ENCODE assay signal across 1 cellular context in the genomic region with DNA sequence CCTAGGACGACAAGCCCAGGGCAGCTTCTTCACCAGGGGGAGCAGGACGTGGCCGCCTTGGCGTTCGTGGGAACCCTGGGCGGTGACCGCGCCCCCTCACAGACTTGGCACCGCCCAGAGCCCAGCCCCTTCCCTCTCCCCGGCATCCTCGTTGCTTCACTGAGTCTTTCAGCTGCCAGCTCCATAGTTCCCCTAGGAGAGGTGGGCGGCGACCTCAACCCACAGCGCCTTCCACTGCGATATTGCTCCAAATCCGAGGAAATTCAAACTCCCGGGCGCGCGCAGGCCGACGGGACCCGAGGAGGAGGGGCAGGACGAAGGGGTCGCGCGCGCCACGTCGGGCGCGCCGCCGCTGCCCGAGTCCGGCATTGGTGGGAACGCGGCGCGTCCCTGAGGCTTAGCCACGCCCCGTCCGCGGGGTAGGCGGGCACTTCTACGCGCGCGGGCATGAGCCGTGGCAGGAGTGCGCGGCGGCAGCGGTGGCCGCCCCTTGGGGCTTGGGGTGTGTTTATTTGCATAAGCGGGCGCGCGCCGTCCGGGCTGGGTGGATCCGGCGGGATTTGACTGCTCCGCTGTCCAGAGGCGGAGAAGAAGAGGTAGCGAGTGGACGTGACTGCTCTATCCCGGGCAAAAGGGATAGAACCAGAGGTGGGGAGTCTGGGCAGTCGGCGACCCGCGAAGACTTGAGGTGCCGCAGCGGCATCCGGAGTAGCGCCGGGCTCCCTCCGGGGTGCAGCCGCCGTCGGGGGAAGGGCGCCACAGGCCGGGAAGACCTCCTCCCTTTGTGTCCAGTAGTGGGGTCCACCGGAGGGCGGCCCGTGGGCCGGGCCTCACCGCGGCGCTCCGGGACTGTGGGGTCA.
TF ChIP-seq lines count a peak whose summit lies in the region.

A gene with protein sequence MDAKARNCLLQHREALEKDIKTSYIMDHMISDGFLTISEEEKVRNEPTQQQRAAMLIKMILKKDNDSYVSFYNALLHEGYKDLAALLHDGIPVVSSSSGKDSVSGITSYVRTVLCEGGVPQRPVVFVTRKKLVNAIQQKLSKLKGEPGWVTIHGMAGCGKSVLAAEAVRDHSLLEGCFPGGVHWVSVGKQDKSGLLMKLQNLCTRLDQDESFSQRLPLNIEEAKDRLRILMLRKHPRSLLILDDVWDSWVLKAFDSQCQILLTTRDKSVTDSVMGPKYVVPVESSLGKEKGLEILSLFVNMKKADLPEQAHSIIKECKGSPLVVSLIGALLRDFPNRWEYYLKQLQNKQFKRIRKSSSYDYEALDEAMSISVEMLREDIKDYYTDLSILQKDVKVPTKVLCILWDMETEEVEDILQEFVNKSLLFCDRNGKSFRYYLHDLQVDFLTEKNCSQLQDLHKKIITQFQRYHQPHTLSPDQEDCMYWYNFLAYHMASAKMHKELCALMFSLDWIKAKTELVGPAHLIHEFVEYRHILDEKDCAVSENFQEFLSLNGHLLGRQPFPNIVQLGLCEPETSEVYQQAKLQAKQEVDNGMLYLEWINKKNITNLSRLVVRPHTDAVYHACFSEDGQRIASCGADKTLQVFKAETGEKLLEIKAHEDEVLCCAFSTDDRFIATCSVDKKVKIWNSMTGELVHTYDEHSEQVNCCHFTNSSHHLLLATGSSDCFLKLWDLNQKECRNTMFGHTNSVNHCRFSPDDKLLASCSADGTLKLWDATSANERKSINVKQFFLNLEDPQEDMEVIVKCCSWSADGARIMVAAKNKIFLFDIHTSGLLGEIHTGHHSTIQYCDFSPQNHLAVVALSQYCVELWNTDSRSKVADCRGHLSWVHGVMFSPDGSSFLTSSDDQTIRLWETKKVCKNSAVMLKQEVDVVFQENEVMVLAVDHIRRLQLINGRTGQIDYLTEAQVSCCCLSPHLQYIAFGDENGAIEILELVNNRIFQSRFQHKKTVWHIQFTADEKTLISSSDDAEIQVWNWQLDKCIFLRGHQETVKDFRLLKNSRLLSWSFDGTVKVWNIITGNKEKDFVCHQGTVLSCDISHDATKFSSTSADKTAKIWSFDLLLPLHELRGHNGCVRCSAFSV (N-terminal part only) (plus strand): TSS at position 579 of the 860 bp plus-strand sequence. CDS start 3,070 bp downstream, outside the sequence.
A gene with protein sequence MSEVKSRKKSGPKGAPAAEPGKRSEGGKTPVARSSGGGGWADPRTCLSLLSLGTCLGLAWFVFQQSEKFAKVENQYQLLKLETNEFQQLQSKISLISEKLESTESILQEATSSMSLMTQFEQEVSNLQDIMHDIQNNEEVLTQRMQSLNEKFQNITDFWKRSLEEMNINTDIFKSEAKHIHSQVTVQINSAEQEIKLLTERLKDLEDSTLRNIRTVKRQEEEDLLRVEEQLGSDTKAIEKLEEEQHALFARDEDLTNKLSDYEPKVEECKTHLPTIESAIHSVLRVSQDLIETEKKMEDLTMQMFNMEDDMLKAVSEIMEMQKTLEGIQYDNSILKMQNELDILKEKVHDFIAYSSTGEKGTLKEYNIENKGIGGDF (minus strand): TSS at position 77 of the 860 bp plus-strand sequence. CDS start 87 bp downstream, outside the sequence.

TF ChIP-seq in HepG2, 621 proteins besides CTCF, POLR2A, EP300 and RAD21 (continued from another document and continues in another):
- TF ChIP-seq, protein P1, sequence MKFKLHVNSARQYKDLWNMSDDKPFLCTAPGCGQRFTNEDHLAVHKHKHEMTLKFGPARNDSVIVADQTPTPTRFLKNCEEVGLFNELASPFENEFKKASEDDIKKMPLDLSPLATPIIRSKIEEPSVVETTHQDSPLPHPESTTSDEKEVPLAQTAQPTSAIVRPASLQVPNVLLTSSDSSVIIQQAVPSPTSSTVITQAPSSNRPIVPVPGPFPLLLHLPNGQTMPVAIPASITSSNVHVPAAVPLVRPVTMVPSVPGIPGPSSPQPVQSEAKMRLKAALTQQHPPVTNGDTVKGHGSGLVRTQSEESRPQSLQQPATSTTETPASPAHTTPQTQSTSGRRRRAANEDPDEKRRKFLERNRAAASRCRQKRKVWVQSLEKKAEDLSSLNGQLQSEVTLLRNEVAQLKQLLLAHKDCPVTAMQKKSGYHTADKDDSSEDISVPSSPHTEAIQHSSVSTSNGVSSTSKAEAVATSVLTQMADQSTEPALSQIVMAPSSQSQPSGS (CRISPR knock-in tag; IDR thresholded peaks at IDR 0.05) = 0 out of 2 replicates have a peak, but pooled peaks have one; percentile 11
- TF ChIP-seq ZNF543 (CRISPR knock-in tag; IDR thresholded peaks at IDR 0.05) (0 out of 2 replicates have a peak, but pooled peaks have one; percentile 43), ZNF296 (CRISPR knock-in tag; conservative IDR thresholded peaks at IDR 0.05) (0 out of 2 replicates have a peak, but pooled peaks have one; percentile 36), KDM5A (IDR thresholded peaks at IDR 0.05; ENCODE audit: borderline replicate concordance, low read length) (peak; percentile 85; the same call in 1 of the 2 replicates), ZFY (CRISPR knock-in tag; IDR thresholded peaks at IDR 0.05) (peak; percentile 61; the same call in 1 of the 2 replicates), CHCHD3 (CRISPR knock-in tag; IDR thresholded peaks at IDR 0.05) (no peak), ZNF644 (CRISPR knock-in tag; IDR thresholded peaks at IDR 0.05; ENCODE audit: low read depth) (no peak), MBNL3 (CRISPR knock-in tag; conservative IDR thresholded peaks at IDR 0.05) (no peak), ZNF335 (CRISPR knock-in tag; IDR thresholded peaks at IDR 0.05) (0 out of 2 replicates have a peak, but pooled peaks have one; percentile 23), ZNF225 (CRISPR knock-in tag; IDR thresholded peaks at IDR 0.05) (peak; percentile 20; the same call in 1 of the 2 replicates), RFXANK (CRISPR knock-in tag; IDR thresholded peaks at IDR 0.05) (0 out of 2 replicates have a peak, but pooled peaks have one; percentile 41), MXI1 (IDR thresholded peaks at IDR 0.05; ENCODE audit: borderline replicate concordance, low read depth, low read length) (peak; percentile 82; the same call in 2 of the 3 replicates), RELA (CRISPR knock-in tag; IDR thresholded peaks at IDR 0.05) (no peak), FOXA1 (IDR thresholded peaks at IDR 0.05) (no peak), FOXA1 (CRISPR knock-in tag; IDR thresholded peaks at IDR 0.05) (peak; percentile 79), ZNF460 (CRISPR knock-in tag; IDR thresholded peaks at IDR 0.05; ENCODE audit: borderline replicate concordance) (no peak; the same call in 1 of the 2 replicates)
- TF ChIP-seq, protein P2, sequence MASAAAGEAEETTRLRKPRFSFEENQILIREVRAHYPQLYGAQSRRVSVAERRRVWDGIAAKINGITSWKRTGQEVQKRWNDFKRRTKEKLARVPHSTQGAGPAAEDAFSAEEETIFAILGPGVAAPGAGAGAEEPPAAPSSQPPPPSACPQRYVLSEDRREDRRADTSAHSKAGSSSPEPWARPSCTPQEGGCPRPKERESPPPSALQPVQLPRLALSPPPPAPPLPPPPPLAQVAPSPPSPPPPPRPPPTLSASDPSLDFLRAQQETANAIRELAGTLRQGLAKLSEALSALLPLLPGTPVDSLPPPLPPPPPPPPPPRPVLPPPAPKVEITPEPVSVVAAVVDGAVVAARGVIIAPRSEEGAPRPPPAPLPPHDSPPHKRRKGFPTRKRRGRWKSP (CRISPR knock-in tag; IDR thresholded peaks at IDR 0.05) = peak; percentile 17; the same call in 1 of the 2 replicates
- TF ChIP-seq, protein P3, sequence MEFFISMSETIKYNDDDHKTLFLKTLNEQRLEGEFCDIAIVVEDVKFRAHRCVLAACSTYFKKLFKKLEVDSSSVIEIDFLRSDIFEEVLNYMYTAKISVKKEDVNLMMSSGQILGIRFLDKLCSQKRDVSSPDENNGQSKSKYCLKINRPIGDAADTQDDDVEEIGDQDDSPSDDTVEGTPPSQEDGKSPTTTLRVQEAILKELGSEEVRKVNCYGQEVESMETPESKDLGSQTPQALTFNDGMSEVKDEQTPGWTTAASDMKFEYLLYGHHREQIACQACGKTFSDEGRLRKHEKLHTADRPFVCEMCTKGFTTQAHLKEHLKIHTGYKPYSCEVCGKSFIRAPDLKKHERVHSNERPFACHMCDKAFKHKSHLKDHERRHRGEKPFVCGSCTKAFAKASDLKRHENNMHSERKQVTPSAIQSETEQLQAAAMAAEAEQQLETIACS (CRISPR knock-in tag; IDR thresholded peaks at IDR 0.05) = peak; percentile 98
- TF ChIP-seq, protein P4, sequence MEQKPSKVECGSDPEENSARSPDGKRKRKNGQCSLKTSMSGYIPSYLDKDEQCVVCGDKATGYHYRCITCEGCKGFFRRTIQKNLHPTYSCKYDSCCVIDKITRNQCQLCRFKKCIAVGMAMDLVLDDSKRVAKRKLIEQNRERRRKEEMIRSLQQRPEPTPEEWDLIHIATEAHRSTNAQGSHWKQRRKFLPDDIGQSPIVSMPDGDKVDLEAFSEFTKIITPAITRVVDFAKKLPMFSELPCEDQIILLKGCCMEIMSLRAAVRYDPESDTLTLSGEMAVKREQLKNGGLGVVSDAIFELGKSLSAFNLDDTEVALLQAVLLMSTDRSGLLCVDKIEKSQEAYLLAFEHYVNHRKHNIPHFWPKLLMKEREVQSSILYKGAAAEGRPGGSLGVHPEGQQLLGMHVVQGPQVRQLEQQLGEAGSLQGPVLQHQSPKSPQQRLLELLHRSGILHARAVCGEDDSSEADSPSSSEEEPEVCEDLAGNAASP (CRISPR knock-in tag; IDR thresholded peaks at IDR 0.05; ENCODE audit: borderline replicate concordance) = no peak
- TF ChIP-seq, protein P5, sequence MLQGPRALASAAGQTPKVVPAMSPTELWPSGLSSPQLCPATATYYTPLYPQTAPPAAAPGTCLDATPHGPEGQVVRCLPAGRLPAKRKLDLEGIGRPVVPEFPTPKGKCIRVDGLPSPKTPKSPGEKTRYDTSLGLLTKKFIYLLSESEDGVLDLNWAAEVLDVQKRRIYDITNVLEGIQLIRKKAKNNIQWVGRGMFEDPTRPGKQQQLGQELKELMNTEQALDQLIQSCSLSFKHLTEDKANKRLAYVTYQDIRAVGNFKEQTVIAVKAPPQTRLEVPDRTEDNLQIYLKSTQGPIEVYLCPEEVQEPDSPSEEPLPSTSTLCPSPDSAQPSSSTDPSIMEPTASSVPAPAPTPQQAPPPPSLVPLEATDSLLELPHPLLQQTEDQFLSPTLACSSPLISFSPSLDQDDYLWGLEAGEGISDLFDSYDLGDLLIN (CRISPR knock-in tag; IDR thresholded peaks at IDR 0.05; ENCODE audit: borderline replicate concordance) = 0 out of 2 replicates have a peak, but pooled peaks have one; percentile 62
- TF ChIP-seq, protein P6, sequence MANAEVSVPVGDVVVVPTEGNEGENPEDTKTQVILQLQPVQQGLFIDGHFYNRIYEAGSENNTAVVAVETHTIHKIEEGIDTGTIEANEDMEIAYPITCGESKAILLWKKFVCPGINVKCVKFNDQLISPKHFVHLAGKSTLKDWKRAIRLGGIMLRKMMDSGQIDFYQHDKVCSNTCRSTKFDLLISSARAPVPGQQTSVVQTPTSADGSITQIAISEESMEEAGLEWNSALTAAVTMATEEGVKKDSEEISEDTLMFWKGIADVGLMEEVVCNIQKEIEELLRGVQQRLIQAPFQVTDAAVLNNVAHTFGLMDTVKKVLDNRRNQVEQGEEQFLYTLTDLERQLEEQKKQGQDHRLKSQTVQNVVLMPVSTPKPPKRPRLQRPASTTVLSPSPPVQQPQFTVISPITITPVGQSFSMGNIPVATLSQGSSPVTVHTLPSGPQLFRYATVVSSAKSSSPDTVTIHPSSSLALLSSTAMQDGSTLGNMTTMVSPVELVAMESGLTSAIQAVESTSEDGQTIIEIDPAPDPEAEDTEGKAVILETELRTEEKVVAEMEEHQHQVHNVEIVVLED (CRISPR knock-in tag; IDR thresholded peaks at IDR 0.05; ENCODE audit: borderline replicate concordance) = peak; percentile 91
- TF ChIP-seq, protein P7, sequence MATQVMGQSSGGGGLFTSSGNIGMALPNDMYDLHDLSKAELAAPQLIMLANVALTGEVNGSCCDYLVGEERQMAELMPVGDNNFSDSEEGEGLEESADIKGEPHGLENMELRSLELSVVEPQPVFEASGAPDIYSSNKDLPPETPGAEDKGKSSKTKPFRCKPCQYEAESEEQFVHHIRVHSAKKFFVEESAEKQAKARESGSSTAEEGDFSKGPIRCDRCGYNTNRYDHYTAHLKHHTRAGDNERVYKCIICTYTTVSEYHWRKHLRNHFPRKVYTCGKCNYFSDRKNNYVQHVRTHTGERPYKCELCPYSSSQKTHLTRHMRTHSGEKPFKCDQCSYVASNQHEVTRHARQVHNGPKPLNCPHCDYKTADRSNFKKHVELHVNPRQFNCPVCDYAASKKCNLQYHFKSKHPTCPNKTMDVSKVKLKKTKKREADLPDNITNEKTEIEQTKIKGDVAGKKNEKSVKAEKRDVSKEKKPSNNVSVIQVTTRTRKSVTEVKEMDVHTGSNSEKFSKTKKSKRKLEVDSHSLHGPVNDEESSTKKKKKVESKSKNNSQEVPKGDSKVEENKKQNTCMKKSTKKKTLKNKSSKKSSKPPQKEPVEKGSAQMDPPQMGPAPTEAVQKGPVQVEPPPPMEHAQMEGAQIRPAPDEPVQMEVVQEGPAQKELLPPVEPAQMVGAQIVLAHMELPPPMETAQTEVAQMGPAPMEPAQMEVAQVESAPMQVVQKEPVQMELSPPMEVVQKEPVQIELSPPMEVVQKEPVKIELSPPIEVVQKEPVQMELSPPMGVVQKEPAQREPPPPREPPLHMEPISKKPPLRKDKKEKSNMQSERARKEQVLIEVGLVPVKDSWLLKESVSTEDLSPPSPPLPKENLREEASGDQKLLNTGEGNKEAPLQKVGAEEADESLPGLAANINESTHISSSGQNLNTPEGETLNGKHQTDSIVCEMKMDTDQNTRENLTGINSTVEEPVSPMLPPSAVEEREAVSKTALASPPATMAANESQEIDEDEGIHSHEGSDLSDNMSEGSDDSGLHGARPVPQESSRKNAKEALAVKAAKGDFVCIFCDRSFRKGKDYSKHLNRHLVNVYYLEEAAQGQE (IDR thresholded peaks at IDR 0.05; ENCODE audit: borderline replicate concordance in 1 of 2, low read depth in 1 of 2, low read length in 2 of 2) = no peak
- TF ChIP-seq, protein P8, sequence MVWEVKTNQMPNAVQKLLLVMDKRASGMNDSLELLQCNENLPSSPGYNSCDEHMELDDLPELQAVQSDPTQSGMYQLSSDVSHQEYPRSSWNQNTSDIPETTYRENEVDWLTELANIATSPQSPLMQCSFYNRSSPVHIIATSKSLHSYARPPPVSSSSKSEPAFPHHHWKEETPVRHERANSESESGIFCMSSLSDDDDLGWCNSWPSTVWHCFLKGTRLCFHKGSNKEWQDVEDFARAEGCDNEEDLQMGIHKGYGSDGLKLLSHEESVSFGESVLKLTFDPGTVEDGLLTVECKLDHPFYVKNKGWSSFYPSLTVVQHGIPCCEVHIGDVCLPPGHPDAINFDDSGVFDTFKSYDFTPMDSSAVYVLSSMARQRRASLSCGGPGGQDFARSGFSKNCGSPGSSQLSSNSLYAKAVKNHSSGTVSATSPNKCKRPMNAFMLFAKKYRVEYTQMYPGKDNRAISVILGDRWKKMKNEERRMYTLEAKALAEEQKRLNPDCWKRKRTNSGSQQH (CRISPR knock-in tag; IDR thresholded peaks at IDR 0.05; ENCODE audit: low read depth) = peak; percentile 91; the same call in 1 of the 2 replicates
- TF ChIP-seq, protein P9, sequence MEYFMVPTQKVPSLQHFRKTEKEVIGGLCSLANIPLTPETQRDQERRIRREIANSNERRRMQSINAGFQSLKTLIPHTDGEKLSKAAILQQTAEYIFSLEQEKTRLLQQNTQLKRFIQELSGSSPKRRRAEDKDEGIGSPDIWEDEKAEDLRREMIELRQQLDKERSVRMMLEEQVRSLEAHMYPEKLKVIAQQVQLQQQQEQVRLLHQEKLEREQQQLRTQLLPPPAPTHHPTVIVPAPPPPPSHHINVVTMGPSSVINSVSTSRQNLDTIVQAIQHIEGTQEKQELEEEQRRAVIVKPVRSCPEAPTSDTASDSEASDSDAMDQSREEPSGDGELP (IDR thresholded peaks at IDR 0.05; ENCODE audit: borderline replicate concordance, low read depth) = peak; percentile 35; the same call in 1 of the 2 replicates
